ENCODE assay signal across 11 cellular contexts in genomic region chr12:8096516-8096915, GRCh38. TPM values are rescaled to one million over a fixed set of nuclear protein-coding genes. Genes with fewer than 3 reads are reported as not detected.
DNase-seq lines count a peak whose midpoint lies in the region; ATAC-seq, FAIRE-seq and TF ChIP-seq lines count a peak whose summit lies in the region.
"Not testable (repeated sequence)": the region's sequence is repeated elsewhere in the genome, so short reads cannot be mapped to it uniquely, and the experiment has no call there.
"Had no signal": no experiment of that assay in that cellular context is flagged by ENCODE, and none has a peak within 500 bp of the region (broad histone marks: within the 10 kb centered on the region; RNA-seq: fewer than 3 reads in every experiment).

No MANE protein-coding gene starts in this region.

- FAIRE-seq in HTR-8/SVneo (lab: Jason Lieb, UNC): peak; percentile 70

- POLR2A ChIA-PET in T-cell (lab: Charles Lee); activated CD4-positive, alpha-beta T cell treated with anti-CD3 and anti-CD28 coated beads, Interleukin-2, amount 10 ng/mL, durations not matched to agents 7 days and 5 days (lab: Charles Lee); naive thymus-derived CD4-positive, alpha-beta T cell (lab: Charles Lee): not testable (repeated sequence)

- not testable (repeated sequence) for H3K9me3 ChIP-seq in naive thymus-derived CD4-positive, alpha-beta T cell (ENCODE audit: control insufficient read depth in 2 of 3, low read length in 3 of 3); upper lobe of right lung

- H3K27me3 ChIP-seq in naive thymus-derived CD4-positive, alpha-beta T cell (ENCODE audit: control insufficient read depth in 2 of 2, insufficient read depth in 2 of 2, low read length in 2 of 2); upper lobe of right lung: not testable (repeated sequence)

- H3K27ac Mint-ChIP-seq in CD14-positive monocyte (peak overlapping the region; percentile 69 to 92 (median 86)), T-cell (peak overlapping the region; percentile 12 to 73)
- peak overlapping the region; percentile 5 for H3K27ac Mint-ChIP-seq in activated CD4-positive, alpha-beta T cell treated with anti-CD3 and anti-CD28 coated beads, Interleukin-2, amount 10 ng/mL, durations not matched to agents 7 days and 5 days
- peak overlapping the region; percentile 9 for H3K27ac Mint-ChIP-seq in activated naive CD8-positive, alpha-beta T cell treated with anti-CD3 and anti-CD28 coated beads for 36 hours
- peak overlapping the region in 5 of 9 donors; percentile 8 to 51 (median 41) for H3K27ac Mint-ChIP-seq in naive thymus-derived CD4-positive, alpha-beta T cell

- H3K9me3 Mint-ChIP-seq in CD14-positive monocyte; T-cell; activated CD4-positive, alpha-beta T cell treated with anti-CD3 and anti-CD28 coated beads, Interleukin-2, amount 10 ng/mL, durations not matched to agents 7 days and 5 days; activated naive CD8-positive, alpha-beta T cell treated with anti-CD3 and anti-CD28 coated beads for 36 hours; naive thymus-derived CD4-positive, alpha-beta T cell: not testable (repeated sequence)

- H3K36me3 Mint-ChIP-seq in CD14-positive monocyte: peaks cover 73 to 81% of the 10 kb centered on the region in 2 donors
- peaks cover 59% of the 10 kb centered on the region for H3K36me3 Mint-ChIP-seq in T-cell
- peaks cover 72% of the 10 kb centered on the region for H3K36me3 Mint-ChIP-seq in activated CD4-positive, alpha-beta T cell treated with anti-CD3 and anti-CD28 coated beads, Interleukin-2, amount 10 ng/mL, durations not matched to agents 7 days and 5 days (ENCODE audit: low read depth)
- peaks cover 53% of the 10 kb centered on the region for H3K36me3 Mint-ChIP-seq in activated naive CD8-positive, alpha-beta T cell treated with anti-CD3 and anti-CD28 coated beads for 36 hours
- H3K36me3 Mint-ChIP-seq in naive thymus-derived CD4-positive, alpha-beta T cell: peaks cover 25 to 59% (median 50%) of the 10 kb centered on the region in 5 donors

- H3K4me1 ChIP-seq in naive thymus-derived CD4-positive, alpha-beta T cell (ENCODE audit: control insufficient read depth in 2 of 2, insufficient read depth in 2 of 2, low read length in 2 of 2); upper lobe of right lung: not testable (repeated sequence)

- DNase-seq in CD14-positive monocyte (ENCODE audit: low spot score); HTR-8/SVneo (ENCODE audit: insufficient read length, low spot score); T-cell; activated CD4-positive, alpha-beta T cell treated with anti-CD3 and anti-CD28 coated beads, Interleukin-2, amount 10 ng/mL, durations not matched to agents 7 days and 5 days; activated naive CD8-positive, alpha-beta T cell treated with anti-CD3 and anti-CD28 coated beads for 36 hours; naive thymus-derived CD4-positive, alpha-beta T cell; upper lobe of right lung: not testable (repeated sequence)

- peaks cover 27 to 64% (median 45%) of the 10 kb centered on the region in 3 experiments for H3K36me3 ChIP-seq in naive thymus-derived CD4-positive, alpha-beta T cell (ENCODE audit: control insufficient read depth in 2 of 3, insufficient read depth in 3 of 3, low read length in 3 of 3)
- H3K36me3 ChIP-seq in upper lobe of right lung: peaks cover 82% of the 10 kb centered on the region

- H3K27ac ChIP-seq in naive thymus-derived CD4-positive, alpha-beta T cell (ENCODE audit: low read depth, low read length); upper lobe of right lung: not testable (repeated sequence)

- H3K4me1 Mint-ChIP-seq in CD14-positive monocyte: peaks cover 21% of the 10 kb centered on the region
- H3K4me1 Mint-ChIP-seq in T-cell; activated CD4-positive, alpha-beta T cell treated with anti-CD3 and anti-CD28 coated beads, Interleukin-2, amount 10 ng/mL, durations not matched to agents 7 days and 5 days: not testable (repeated sequence)
- peaks cover 12% of the 10 kb centered on the region for H3K4me1 Mint-ChIP-seq in activated naive CD8-positive, alpha-beta T cell treated with anti-CD3 and anti-CD28 coated beads for 36 hours
- H3K4me1 Mint-ChIP-seq in naive thymus-derived CD4-positive, alpha-beta T cell: peaks cover 0 to 21% (median 10%) of the 10 kb centered on the region in 7 donors

- H3K4me3 ChIP-seq in naive thymus-derived CD4-positive, alpha-beta T cell (ENCODE audit: low read length); upper lobe of right lung: not testable (repeated sequence)

- not testable (repeated sequence) for ATAC-seq in T-cell (replicated peaks in 1 of 4)
- ATAC-seq in naive thymus-derived CD4-positive, alpha-beta T cell: peak; percentile 44
- peak; percentile 60 for ATAC-seq in upper lobe of right lung

- peak overlapping the region in 1 of 2 donors; percentile 12 for H3K4me3 Mint-ChIP-seq in CD14-positive monocyte
- not testable (repeated sequence) for H3K4me3 Mint-ChIP-seq in T-cell; activated CD4-positive, alpha-beta T cell treated with anti-CD3 and anti-CD28 coated beads, Interleukin-2, amount 10 ng/mL, durations not matched to agents 7 days and 5 days; activated naive CD8-positive, alpha-beta T cell treated with anti-CD3 and anti-CD28 coated beads for 36 hours; naive thymus-derived CD4-positive, alpha-beta T cell

- H3K27me3 Mint-ChIP-seq in CD14-positive monocyte (ENCODE audit: low read depth in 3 of 3); T-cell; activated CD4-positive, alpha-beta T cell treated with anti-CD3 and anti-CD28 coated beads, Interleukin-2, amount 10 ng/mL, durations not matched to agents 7 days and 5 days; activated naive CD8-positive, alpha-beta T cell treated with anti-CD3 and anti-CD28 coated beads for 36 hours; naive thymus-derived CD4-positive, alpha-beta T cell: not testable (repeated sequence)

- TF ChIP-seq CTCF in CD14-positive monocyte (IDR thresholded peaks at IDR 0.05); upper lobe of right lung (IDR thresholded peaks at IDR 0.05): not testable (repeated sequence)

- intact Hi-C loops in CD14-positive monocyte (cut with micrococcal nuclease); naive thymus-derived CD4-positive, alpha-beta T cell (cut with micrococcal nuclease); upper lobe of right lung (cut with DNase I): not testable (repeated sequence)

- CTCF ChIA-PET in T-cell (lab: Charles Lee); naive thymus-derived CD4-positive, alpha-beta T cell (lab: Charles Lee): not testable (repeated sequence)
- CTCF ChIA-PET in activated CD4-positive, alpha-beta T cell treated with anti-CD3 and anti-CD28 coated beads, Interleukin-2, amount 10 ng/mL, durations not matched to agents 7 days and 5 days (lab: Charles Lee): interaction anchor here (1.4 kb wide), 1 partner anchor 19 kb away, joined by 5 read pairs; no protein-coding TSS in a partner anchor

RNA-seq across cellular contexts. Expression of gene NECAP1, which starts 14.4 kb away (rescaled TPM):
- 10 to 100 TPM; 18.7 to 30.0 TPM for polyA plus RNA-seq in CD14-positive monocyte
- total RNA-seq in T-cell (10 to 100 TPM; 43.9 to 86.6 (median 46.4) TPM), upper lobe of right lung (36.7 TPM)
- 10 to 100 TPM; 38.0 to 39.4 TPM for total RNA-seq in activated CD4-positive, alpha-beta T cell treated with anti-CD3 and anti-CD28 coated beads, Interleukin-2, amount 10 ng/mL, durations not matched to agents 7 days and 5 days
- total RNA-seq in activated naive CD8-positive, alpha-beta T cell treated with anti-CD3 and anti-CD28 coated beads for 36 hours: 10 to 100 TPM; 26.5 to 28.2 TPM
- total RNA-seq in naive thymus-derived CD4-positive, alpha-beta T cell: 10 to 100 TPM; 41.8 to 92.0 (median 56.7) TPM
- polyA plus RNA-seq in naive thymus-derived CD4-positive, alpha-beta T cell: 10 to 100 TPM; 22.5 to 23.9 TPM

RNA-seq across cellular contexts. Expression of gene CLEC4A, which starts 26.9 kb away (rescaled TPM):
- 100 to 1,000 TPM; 297 to 365 TPM for polyA plus RNA-seq in CD14-positive monocyte
- 1 to 10 TPM in 3 of 5 donors, under 1 TPM in 2; 0.44 to 2.3 (median 1.3) TPM for total RNA-seq in T-cell
- under 1 TPM in 1 of 2 experiments, not detected in 1; 0.19 TPM for total RNA-seq in activated CD4-positive, alpha-beta T cell treated with anti-CD3 and anti-CD28 coated beads, Interleukin-2, amount 10 ng/mL, durations not matched to agents 7 days and 5 days
- under 1 TPM in 1 of 2 experiments, not detected in 1; 0.28 TPM for total RNA-seq in activated naive CD8-positive, alpha-beta T cell treated with anti-CD3 and anti-CD28 coated beads for 36 hours
- total RNA-seq in naive thymus-derived CD4-positive, alpha-beta T cell: 10 to 100 TPM in 1 of 5 experiments, 1 to 10 TPM in 2, under 1 TPM in 2; 0.30 to 25.8 (median 1.3) TPM
- 1 to 10 TPM in 1 of 2 donors, under 1 TPM in 1; 0.59 to 2.1 TPM for polyA plus RNA-seq in naive thymus-derived CD4-positive, alpha-beta T cell
- total RNA-seq in upper lobe of right lung: 8.3 TPM
- total RNA-seq: Calu3, H7, HepG2 had no signal

RNA-seq across cellular contexts. Expression of gene C3AR1, which starts 30.4 kb away (rescaled TPM):
- polyA plus RNA-seq in CD14-positive monocyte: 100 to 1,000 TPM in 1 of 2 donors, 10 to 100 TPM in 1; 67.3 to 222 TPM
- total RNA-seq in T-cell (1 to 10 TPM in 4 of 5 donors, under 1 TPM in 1; 0.68 to 5.1 (median 2.4) TPM), upper lobe of right lung (45.0 TPM)
- total RNA-seq in activated CD4-positive, alpha-beta T cell treated with anti-CD3 and anti-CD28 coated beads, Interleukin-2, amount 10 ng/mL, durations not matched to agents 7 days and 5 days: 1 to 10 TPM; 5.4 to 5.9 TPM
- 1 to 10 TPM; 2.6 to 2.7 TPM for total RNA-seq in activated naive CD8-positive, alpha-beta T cell treated with anti-CD3 and anti-CD28 coated beads for 36 hours
- 10 to 100 TPM in 1 of 5 experiments, 1 to 10 TPM in 3, under 1 TPM in 1; 0.66 to 12.7 (median 3.0) TPM for total RNA-seq in naive thymus-derived CD4-positive, alpha-beta T cell
- under 1 TPM; 0.54 to 0.62 TPM for polyA plus RNA-seq in naive thymus-derived CD4-positive, alpha-beta T cell
- total RNA-seq: Calu3, H7, HepG2 had no signal
- polyA plus RNA-seq: A549, HepG2 had no signal

Comparison
In these comparisons a context has a peak if more than half of its experiments do, and no peak if none do; other contexts are left out.
1. H3K27ac Mint-ChIP-seq: peak in every context shown above with its lines; median percentile 86 in CD14-positive monocyte; 42 in T-cell; 41 in naive thymus-derived CD4-positive, alpha-beta T cell; 9 in activated naive CD8-positive, alpha-beta T cell treated with anti-CD3 and anti-CD28 coated beads for 36 hours; 5 in activated CD4-positive, alpha-beta T cell treated with anti-CD3 and anti-CD28 coated beads, Interleukin-2, amount 10 ng/mL, durations not matched to agents 7 days and 5 days.